Comparison of ENCODE assay signal across 17 cellular contexts in genomic region chr5:158080112-158080511, GRCh38.
DNase-seq lines count a peak whose midpoint lies in the region; ATAC-seq and TF ChIP-seq lines count a peak whose summit lies in the region.
"Had no signal": no experiment of that assay in that cellular context is flagged by ENCODE, and none has a peak within 500 bp of the region (broad histone marks: within the 10 kb centered on the region; RNA-seq: fewer than 3 reads in every experiment).

No MANE protein-coding gene starts in this region.

- CTCF ChIA-PET in WTC11 (lab: Charles Lee), result interaction anchor here (0.9 kb wide), 1 partner anchor 1026 kb away, joined by 4 read pairs; no protein-coding TSS in a partner anchor

- H3K79me2 ChIP-seq in neural progenitor cell (ENCODE audit: low read depth), result no peaks in the 10 kb centered on the region

- TF ChIP-seq CTCF in WTC11 (IDR thresholded peaks at IDR 0.05), result no peak
- TF ChIP-seq CTCF in neural progenitor cell (IDR thresholded peaks at IDR 0.05), result no peak
- TF ChIP-seq CTCF in mesothelial cell of epicardium (IDR thresholded peaks at IDR 0.05; ENCODE audit: unreplicated experiment), result no peak

- no peak overlapping the region for H3K27ac ChIP-seq in neural progenitor cell
- H3K27ac ChIP-seq: 22Rv1, A549, BLaER1 had no signal

- no peak overlapping the region for H3K4me3 Mint-ChIP-seq in WTC11
- no peak overlapping the region for H3K4me3 Mint-ChIP-seq in neural progenitor cell
- H3K4me3 Mint-ChIP-seq in mesothelial cell of epicardium, result no peak overlapping the region
- H3K4me3 Mint-ChIP-seq: CD14-positive monocyte; CD4-positive, alpha-beta memory T cell had no signal

- peak overlapping the region; percentile 30 for H2AFZ ChIP-seq in neural progenitor cell (replicated peaks)

- no peak overlapping the region for H3K9ac ChIP-seq in neural progenitor cell
- H3K9ac ChIP-seq: BLaER1 had no signal

- H3K9me3 ChIP-seq in neural progenitor cell (ENCODE audit: low read depth), result no peaks in the 10 kb centered on the region
- H3K9me3 ChIP-seq: A549 had no signal

- DNase-seq in ELF-1 (ENCODE audit: low read depth, low spot score), result peak; percentile 34
- peak; percentile 27 for DNase-seq in WTC11 (ENCODE audit: low spot score)
- DNase-seq in iPS DF 19.7 (ENCODE audit: low read depth, low spot score), result peak; percentile 7
- DNase-seq in neural progenitor cell (ENCODE audit: low spot score), result peak; percentile 4
- DNase-seq in mucosa of gallbladder (ENCODE audit: low spot score), result no peak
- DNase-seq in mesothelial cell of epicardium (ENCODE audit: low spot score in 2 of 2, unreplicated experiment in 2 of 2), result no peak
- DNase-seq: CD4-positive, alpha-beta memory T cell; DMS153; DMS79; GF-D8; HCEC 1CT; KG1 had no signal

- H3K27me3 ChIP-seq in neural progenitor cell, result no peaks in the 10 kb centered on the region
- H3K27me3 ChIP-seq: BLaER1 had no signal

- H3K27ac Mint-ChIP-seq in WTC11 (no peak overlapping the region), neural progenitor cell (no peak overlapping the region), mesothelial cell of epicardium (no peak overlapping the region)
- H3K27ac Mint-ChIP-seq: CD14-positive monocyte; CD4-positive, alpha-beta memory T cell had no signal

- peak; percentile 77 for ATAC-seq in WTC11
- ATAC-seq in HG03457 (IDR thresholded peaks at IDR 0.05; ENCODE audit: unreplicated experiment), result no peak
- ATAC-seq: A549 had no signal

- POLR2A ChIA-PET in WTC11 (lab: Charles Lee), result no interaction called here

- no peak overlapping the region for H3K4me2 ChIP-seq in neural progenitor cell
- H3K4me2 ChIP-seq: A549, BLaER1 had no signal

- no peaks in the 10 kb centered on the region for H3K36me3 Mint-ChIP-seq in WTC11
- H3K36me3 Mint-ChIP-seq in neural progenitor cell, result no peaks in the 10 kb centered on the region
- no peaks in the 10 kb centered on the region for H3K36me3 Mint-ChIP-seq in mesothelial cell of epicardium
- H3K36me3 Mint-ChIP-seq: CD14-positive monocyte; CD4-positive, alpha-beta memory T cell had no signal

- H3K9me3 Mint-ChIP-seq in WTC11, result no peaks in the 10 kb centered on the region
- no peaks in the 10 kb centered on the region for H3K9me3 Mint-ChIP-seq in neural progenitor cell
- peaks cover 6% of the 10 kb centered on the region for H3K9me3 Mint-ChIP-seq in mesothelial cell of epicardium
- H3K9me3 Mint-ChIP-seq: CD4-positive, alpha-beta memory T cell had no signal

- peaks cover 12% of the 10 kb centered on the region for H3K4me1 ChIP-seq in neural progenitor cell
- H3K4me1 ChIP-seq: A549 had no signal

- H4K20me1 ChIP-seq in neural progenitor cell (ENCODE audit: low read depth), result no peaks in the 10 kb centered on the region
- H4K20me1 ChIP-seq: BLaER1 had no signal

- H3K36me3 ChIP-seq in neural progenitor cell, result no peaks in the 10 kb centered on the region
- H3K36me3 ChIP-seq: BLaER1 had no signal

- peaks cover 3% of the 10 kb centered on the region for H3K27me3 Mint-ChIP-seq in WTC11 (ENCODE audit: low read depth)
- H3K27me3 Mint-ChIP-seq in neural progenitor cell (ENCODE audit: insufficient read depth, low read depth), result peaks cover 2% of the 10 kb centered on the region
- H3K27me3 Mint-ChIP-seq in mesothelial cell of epicardium (ENCODE audit: low read depth), result no peaks in the 10 kb centered on the region

- H3K4me3 ChIP-seq in neural progenitor cell, result no peak overlapping the region
- H3K4me3 ChIP-seq: A549, BLaER1 had no signal

- H3F3A ChIP-seq in neural progenitor cell (ENCODE audit: low read depth), result no peaks in the 10 kb centered on the region

- H3K4me1 Mint-ChIP-seq in WTC11 (peaks cover 17% of the 10 kb centered on the region), neural progenitor cell (peaks cover 12% of the 10 kb centered on the region), mesothelial cell of epicardium (peaks cover 11% of the 10 kb centered on the region)

TF ChIP-seq in WTC11, 78 proteins besides CTCF, POLR2A, EP300 and RAD21:
- TF ChIP-seq FOXJ3 (CRISPR knock-in tag; IDR thresholded peaks at IDR 0.05; ENCODE audit: borderline replicate concordance), result no peak
- TF ChIP-seq STAT6 (CRISPR knock-in tag; conservative IDR thresholded peaks at IDR 0.05; ENCODE audit: low read depth), result no peak
- TF ChIP-seq ZNF138 (CRISPR knock-in tag; conservative IDR thresholded peaks at IDR 0.05), result no peak
- no peak for TF ChIP-seq HMGXB4 (CRISPR knock-in tag; IDR thresholded peaks at IDR 0.05)
- TF ChIP-seq PRDM15 (CRISPR knock-in tag; IDR thresholded peaks at IDR 0.05), result no peak

Comparison
In these comparisons a context has a peak if more than half of its experiments do, and no peak if none do; other contexts are left out.
1. DNase-seq: peak in ELF-1 (single experiment), WTC11 (single experiment), iPS DF 19.7 (single experiment) and neural progenitor cell (single experiment); none in mucosa of gallbladder (single experiment) and mesothelial cell of epicardium (0 of 2).